ENCODE assay signal across 9 cellular contexts in the genomic region with DNA sequence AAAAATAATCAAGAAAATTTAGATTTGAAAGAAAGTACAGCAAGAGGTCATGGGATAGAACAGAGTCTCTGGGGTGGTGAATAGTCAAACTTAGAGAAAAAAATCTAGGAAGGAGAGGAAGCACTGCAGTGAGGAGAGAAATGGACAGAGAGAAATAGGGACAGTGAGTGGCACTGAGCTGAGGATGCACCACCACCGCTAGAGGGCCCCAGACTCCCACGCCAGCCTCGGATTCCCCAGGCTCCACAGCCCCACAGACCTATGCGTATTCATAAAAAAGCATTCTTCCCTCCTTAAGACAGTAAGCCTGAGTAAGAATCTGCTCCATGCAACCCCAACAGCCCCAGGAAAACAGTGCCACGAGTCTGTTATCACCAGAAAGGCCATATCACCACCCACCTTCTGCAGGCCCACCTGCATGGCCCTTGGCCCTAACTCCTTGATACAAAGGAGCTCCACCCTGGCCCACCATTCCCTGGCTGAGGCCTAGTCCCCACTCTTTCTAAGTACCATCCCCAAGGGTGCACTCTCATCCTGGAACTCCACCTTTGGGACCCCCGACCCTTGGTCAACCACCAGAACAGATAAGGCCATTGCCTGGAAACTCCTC.
DNase-seq lines count a peak whose midpoint lies in the region; ATAC-seq and TF ChIP-seq lines count a peak whose summit lies in the region.
"Had no signal": no experiment of that assay in that cellular context is flagged by ENCODE, and none has a peak within 500 bp of the region (broad histone marks: within the 10 kb centered on the region; RNA-seq: fewer than 3 reads in every experiment).

No MANE protein-coding gene starts in this region.

- peaks cover 3% of the 10 kb centered on the region for H3K27me3 Mint-ChIP-seq in Caco-2 (ENCODE audit: insufficient read depth, unreplicated experiment)

- H3K36me3 ChIP-seq in Caco-2 (ENCODE audit: control insufficient read depth, insufficient read depth, low read length) (no peaks in the 10 kb centered on the region), ovary (no peaks in the 10 kb centered on the region), tibial nerve (peaks cover 0 to 24% (median 0%) of the 10 kb centered on the region in 3 donors)

- H3K4me1 Mint-ChIP-seq in Caco-2 (ENCODE audit: low read depth, unreplicated experiment): no peaks in the 10 kb centered on the region

- H3K36me3 Mint-ChIP-seq in Caco-2 (ENCODE audit: insufficient read depth, unreplicated experiment): no peaks in the 10 kb centered on the region

- 0 out of 2 replicates have a peak, but pooled peaks cover under 1% of the 10 kb centered on the region for H3K4me1 ChIP-seq in Caco-2
- H3K4me1 ChIP-seq in ovary (ENCODE audit: insufficient read depth): peaks cover under 1% of the 10 kb centered on the region
- H3K4me1 ChIP-seq in tibial nerve: peaks cover 0 to 32% (median 3%) of the 10 kb centered on the region in 4 donors

- H3K4me3 ChIP-seq in Caco-2 (ENCODE audit: low read depth, low read length) (no peak overlapping the region), ovary (no peak overlapping the region), tibial nerve (no peak overlapping the region)

- H3K27ac ChIP-seq in ovary: no peak overlapping the region
- H3K27ac ChIP-seq in tibial nerve: no peak overlapping the region
- H3K27ac ChIP-seq: epithelial cell of prostate had no signal

- intact Hi-C loops in Caco-2 (cut with micrococcal nuclease; ENCODE audit: unreplicated experiment): loop anchor here (1.0 to 10.0 kb wide), 5 partner anchors 129 to 460 kb away; partner anchors contain the start of genes ZFAND4 and ZNF22
- intact Hi-C loops in ovary (cut with DNase I): no loop called here

- BruUV-seq in Caco-2 (replicated peaks; lab: Mats Ljungman, UMichigan): no TSS peak

- peak; percentile 75 to 88 for DNase-seq in Caco-2
- DNase-seq in SHP77 treated with DMSO at 0.1 percent for 48 hours (lab: John Stamatoyannopoulos, UW): peak; percentile 2
- peak; percentile 21 for DNase-seq in activated gamma-delta T cell (lab: John Stamatoyannopoulos, UW)
- peak; percentile 46 for DNase-seq in foreskin melanocyte
- peak; percentile 69 to 86 (median 76) for DNase-seq in ovary
- peak; percentile 39 to 60 for DNase-seq in tibial nerve (ENCODE audit: low spot score in 2 of 2)

- H3K27me3 ChIP-seq in Caco-2 (replicated peaks; ENCODE audit: control insufficient read depth, insufficient read depth, low read length): no peaks in the 10 kb centered on the region
- H3K27me3 ChIP-seq in ovary: no peaks in the 10 kb centered on the region
- no peaks in the 10 kb centered on the region for H3K27me3 ChIP-seq in tibial nerve

- ATAC-seq in GM19395 (IDR thresholded peaks at IDR 0.05; ENCODE audit: unreplicated experiment) (peak; percentile 48), HG03571 (IDR thresholded peaks at IDR 0.05; ENCODE audit: unreplicated experiment) (peak; percentile 37)

- no peak overlapping the region for H3K27ac Mint-ChIP-seq in Caco-2 (ENCODE audit: unreplicated experiment)

- no peak for TF ChIP-seq POLR2A in ovary (IDR thresholded peaks at IDR 0.05)
- TF ChIP-seq POLR2A in tibial nerve (IDR thresholded peaks at IDR 0.05): no peak

- CTCF ChIA-PET in Caco-2 (lab: Charles Lee): interaction anchor here (0.6 to 2.1 kb wide), 7 partner anchors 12 to 1420 kb away, joined by 3 to 18 read pairs (median 3); partner anchors contain the start of gene ZFAND4

- 23 to 25% (median 23%) methylated on average over 6 of the region's 6 CpGs for WGBS in ovary, 3 donors
- WGBS in tibial nerve, 2 donors: 19 to 21% methylated on average over 6 of the region's 6 CpGs

- H3K4me3 Mint-ChIP-seq in Caco-2 (ENCODE audit: unreplicated experiment): no peak overlapping the region

- POLR2A ChIA-PET in Caco-2 (lab: Charles Lee): no interaction called here

- TF ChIP-seq CTCF in Caco-2 (IDR thresholded peaks at IDR 0.05; ENCODE audit: insufficient read depth in 1 of 2, low read depth in 1 of 2, low read length in 1 of 2, severe bottlenecking in 1 of 2, unreplicated experiment in 1 of 2) (peak; percentile 98 to 99), ovary (IDR thresholded peaks at IDR 0.05) (peak; percentile 57 to 73 (median 62)), tibial nerve (IDR thresholded peaks at IDR 0.05) (peak; percentile 76 to 87 (median 86))

- H3K9me3 Mint-ChIP-seq in Caco-2 (ENCODE audit: unreplicated experiment): no peaks in the 10 kb centered on the region

- no peak for TF ChIP-seq EP300 in ovary (IDR thresholded peaks at IDR 0.05)
- no peak for TF ChIP-seq EP300 in tibial nerve (IDR thresholded peaks at IDR 0.05)

- no peaks in the 10 kb centered on the region for H3K9me3 ChIP-seq in Caco-2
- H3K9me3 ChIP-seq in ovary: no peaks in the 10 kb centered on the region
- H3K9me3 ChIP-seq in tibial nerve: no peaks in the 10 kb centered on the region

Comparison
In these comparisons a context has a peak if more than half of its experiments do, and no peak if none do; other contexts are left out.
1. DNase-seq: peak in every context shown above with its lines; median percentile 82 in Caco-2; 76 in ovary; 50 in tibial nerve; 46 in foreskin melanocyte; 21 in activated gamma-delta T cell; 2 in SHP77 treated with DMSO at 0.1 percent for 48 hours.